ENCODE assay signal across 23 cellular contexts in the genomic region with DNA sequence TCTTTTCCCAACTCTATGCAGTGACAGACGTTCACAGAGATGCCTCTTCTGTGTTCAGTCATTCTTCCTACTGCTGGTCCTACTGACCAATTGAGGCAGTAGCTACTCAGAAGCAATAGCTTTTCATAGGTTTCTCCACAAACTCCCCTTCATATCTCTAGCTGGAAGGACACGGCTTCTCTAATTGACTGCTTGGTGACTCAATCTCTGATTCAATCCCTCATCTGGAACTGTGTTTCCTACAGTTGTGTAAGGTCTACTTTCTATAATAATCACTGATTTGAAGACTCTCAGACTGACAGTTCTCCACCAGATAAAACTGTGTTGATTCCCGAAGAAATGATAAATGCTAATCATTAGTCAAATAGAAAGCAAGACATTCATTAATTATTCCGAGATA.
DNase-seq lines count a peak whose midpoint lies in the region; ATAC-seq and TF ChIP-seq lines count a peak whose summit lies in the region.
"Had no signal": no experiment of that assay in that cellular context is flagged by ENCODE, and none has a peak within 500 bp of the region (broad histone marks: within the 10 kb centered on the region; RNA-seq: fewer than 3 reads in every experiment).

No MANE protein-coding gene starts in this region.

- no peaks in the 10 kb centered on the region for H3K9me3 ChIP-seq in RWPE2 (ENCODE audit: severe bottlenecking)
- no peaks in the 10 kb centered on the region for H3K9me3 ChIP-seq in smooth muscle cell (replicated peaks; ENCODE audit: low read depth)
- no peaks in the 10 kb centered on the region for H3K9me3 ChIP-seq in gastroesophageal sphincter
- H3K9me3 ChIP-seq: HAP-1, SJCRH30 had no signal

- peak overlapping the region; percentile 35 for H3K27ac Mint-ChIP-seq in activated naive CD8-positive, alpha-beta T cell
- H3K27ac Mint-ChIP-seq in activated naive CD8-positive, alpha-beta T cell treated with anti-CD3 and anti-CD28 coated beads for 36 hours: no peak overlapping the region
- H3K27ac Mint-ChIP-seq: GM23338 had no signal

- H3K27ac ChIP-seq in RWPE2 (ENCODE audit: poor library complexity, severe bottlenecking) (peak overlapping the region; percentile 22), smooth muscle cell (ENCODE audit: low read depth) (peak overlapping the region; percentile 51), gastroesophageal sphincter (no peak overlapping the region)
- H3K27ac ChIP-seq: C4-2B, HL-60, SJCRH30 had no signal

- no peaks in the 10 kb centered on the region for H3K27me3 ChIP-seq in RWPE2 (ENCODE audit: insufficient read depth, poor library complexity, severe bottlenecking)
- H3K27me3 ChIP-seq in smooth muscle cell (ENCODE audit: low read depth): no peaks in the 10 kb centered on the region
- H3K27me3 ChIP-seq in gastroesophageal sphincter: no peaks in the 10 kb centered on the region
- H3K27me3 ChIP-seq: SJCRH30 had no signal

- no peak overlapping the region for H3K9ac ChIP-seq in smooth muscle cell (ENCODE audit: low read depth)

- no peaks in the 10 kb centered on the region for H3K36me3 Mint-ChIP-seq in activated naive CD8-positive, alpha-beta T cell
- no peaks in the 10 kb centered on the region for H3K36me3 Mint-ChIP-seq in activated naive CD8-positive, alpha-beta T cell treated with anti-CD3 and anti-CD28 coated beads for 36 hours

- 0 out of 3 replicates have a peak, but pooled peaks have one; percentile 42 for ATAC-seq in RWPE2 (ENCODE audit: low read depth)
- ATAC-seq in GM21390 (IDR thresholded peaks at IDR 0.05; ENCODE audit: unreplicated experiment): no peak
- no peak for ATAC-seq in GM21786 (IDR thresholded peaks at IDR 0.05; ENCODE audit: unreplicated experiment)
- no peak for ATAC-seq in gastroesophageal sphincter
- ATAC-seq: GM23338, Panc1 had no signal

- TF ChIP-seq EP300 in gastroesophageal sphincter (IDR thresholded peaks at IDR 0.05): no peak

- H2AFZ ChIP-seq in smooth muscle cell (ENCODE audit: low read depth): no peak overlapping the region
- H2AFZ ChIP-seq: GM23338 had no signal

- no peaks in the 10 kb centered on the region for H4K20me1 ChIP-seq in smooth muscle cell (ENCODE audit: low read depth)

- no peak for TF ChIP-seq POLR2A in gastroesophageal sphincter (IDR thresholded peaks at IDR 0.05)

- H3K27me3 Mint-ChIP-seq in activated naive CD8-positive, alpha-beta T cell: no peaks in the 10 kb centered on the region
- H3K27me3 Mint-ChIP-seq in activated naive CD8-positive, alpha-beta T cell treated with anti-CD3 and anti-CD28 coated beads for 36 hours: peaks cover 5% of the 10 kb centered on the region

- H3K4me3 Mint-ChIP-seq in activated naive CD8-positive, alpha-beta T cell: no peak overlapping the region
- no peak overlapping the region for H3K4me3 Mint-ChIP-seq in activated naive CD8-positive, alpha-beta T cell treated with anti-CD3 and anti-CD28 coated beads for 36 hours
- H3K4me3 Mint-ChIP-seq: GM23338 had no signal

- WGBS in smooth muscle cell (ENCODE audit: low lambda C conversion rate): 59% methylated on average over 4 of the region's 4 CpGs
- 63 to 66% methylated on average over 4 of the region's 4 CpGs for WGBS in gastroesophageal sphincter (ENCODE audit: low coverage in 1 of 2), 2 donors

- H3K36me3 ChIP-seq in RWPE2 (ENCODE audit: low read depth) (no peaks in the 10 kb centered on the region), smooth muscle cell (ENCODE audit: low read depth) (no peaks in the 10 kb centered on the region), gastroesophageal sphincter (no peaks in the 10 kb centered on the region)
- H3K36me3 ChIP-seq: HAP-1, SJCRH30 had no signal

- H3F3A ChIP-seq in smooth muscle cell (ENCODE audit: low read depth): peaks cover 13% of the 10 kb centered on the region

- no peaks in the 10 kb centered on the region for H3K79me2 ChIP-seq in smooth muscle cell (ENCODE audit: low read depth)

- no peaks in the 10 kb centered on the region for H3K4me1 ChIP-seq in RWPE2 (ENCODE audit: insufficient read depth, poor library complexity, severe bottlenecking)
- H3K4me1 ChIP-seq in smooth muscle cell (ENCODE audit: low read depth): peaks cover 5% of the 10 kb centered on the region
- H3K4me1 ChIP-seq in gastroesophageal sphincter: no peaks in the 10 kb centered on the region
- H3K4me1 ChIP-seq: HAP-1, SJCRH30 had no signal

- DNase-seq in activated naive CD8-positive, alpha-beta T cell treated with anti-CD3 and anti-CD28 coated beads for 36 hours: no peak
- DNase-seq in RWPE2 (ENCODE audit: low spot score): no peak
- peak; percentile 66 for DNase-seq in epithelial cell of esophagus (ENCODE audit: low read depth)
- no peak for DNase-seq in smooth muscle cell (lab: John Stamatoyannopoulos, UW; ENCODE audit: unreplicated experiment)
- DNase-seq: GF-D8; KBM-7; NCI-H1092; NCI-H1436 treated with DMSO at 0.1 percent for 48 hours; NCI-H2029; NCI-H345; NCI-H524; NCI-H774; NK-92 treated with Interleukin-12 subunit alpha and Interleukin-12 subunit beta, amount 100 ng/mL, for 24 hours; SJCRH30 had no signal

- H3K4me2 ChIP-seq in smooth muscle cell: peak overlapping the region; percentile 12
- H3K4me2 ChIP-seq: GM23338 had no signal

- H3K4me3 ChIP-seq in RWPE2 (ENCODE audit: severe bottlenecking) (no peak overlapping the region), epithelial cell of esophagus (ENCODE audit: low read length) (no peak overlapping the region), smooth muscle cell (no peak overlapping the region), gastroesophageal sphincter (no peak overlapping the region)
- H3K4me3 ChIP-seq: GM23338, HAP-1, SJCRH30 had no signal

- H3K9me3 Mint-ChIP-seq in activated naive CD8-positive, alpha-beta T cell (ENCODE audit: low read depth): no peaks in the 10 kb centered on the region
- no peaks in the 10 kb centered on the region for H3K9me3 Mint-ChIP-seq in activated naive CD8-positive, alpha-beta T cell treated with anti-CD3 and anti-CD28 coated beads for 36 hours
- H3K9me3 Mint-ChIP-seq: GM23338 had no signal

- H3K4me1 Mint-ChIP-seq in activated naive CD8-positive, alpha-beta T cell (ENCODE audit: low read depth): peaks cover 25% of the 10 kb centered on the region
- H3K4me1 Mint-ChIP-seq in activated naive CD8-positive, alpha-beta T cell treated with anti-CD3 and anti-CD28 coated beads for 36 hours: peaks cover 14% of the 10 kb centered on the region
- H3K4me1 Mint-ChIP-seq: GM23338 had no signal

- TF ChIP-seq CTCF in RWPE2 (IDR thresholded peaks at IDR 0.05; ENCODE audit: poor library complexity, severe bottlenecking) (no peak), epithelial cell of esophagus (IDR thresholded peaks at IDR 0.05; ENCODE audit: insufficient read depth, low read depth, low read length, missing control alignments) (no peak), smooth muscle cell (IDR thresholded peaks at IDR 0.05; ENCODE audit: borderline replicate concordance, insufficient read depth, poor library complexity, severe bottlenecking) (no peak), gastroesophageal sphincter (IDR thresholded peaks at IDR 0.05) (no peak)

Comparison
In these comparisons a context has a peak if more than half of its experiments do, and no peak if none do; other contexts are left out.
1. H3K27ac ChIP-seq: peak in RWPE2 (single experiment) and smooth muscle cell (single experiment); none in gastroesophageal sphincter (0 of 4).